ENCODE assay signal across 8 cellular contexts in genomic region chr4:173990126-173990878, GRCh38.
DNase-seq lines count a peak whose midpoint lies in the region; ATAC-seq and TF ChIP-seq lines count a peak whose summit lies in the region.

No MANE protein-coding gene starts in this region.

- H3K27ac ChIP-seq in RWPE1 = no peak overlapping the region
- H3K27ac ChIP-seq in spleen = peak overlapping the region in 2 of 8 donors; percentile 39 to 41

- H3K4me1 ChIP-seq in spleen = peaks cover 0 to 9% (median 0%) of the 10 kb centered on the region in 6 donors

- no peaks in the 10 kb centered on the region for H3K9me3 Mint-ChIP-seq in glutamatergic neuron (ENCODE audit: unreplicated experiment)

- intact Hi-C loops in spleen (cut with DNase I; ENCODE audit: low total_unique reads) = no loop called here

- no peak for ATAC-seq in HG02840 (IDR thresholded peaks at IDR 0.05; ENCODE audit: low FRiP score, unreplicated experiment)

- TF ChIP-seq CTCF in AG04449 (IDR thresholded peaks at IDR 0.05; ENCODE audit: insufficient read depth, low read length, missing control alignments) (peak; percentile 49), RWPE1 (conservative IDR thresholded peaks at IDR 0.05; ENCODE audit: low read depth) (peak; percentile 53), glutamatergic neuron (IDR thresholded peaks at IDR 0.05; ENCODE audit: partially characterized antibody, unreplicated experiment) (peak; percentile 51), spleen (IDR thresholded peaks at IDR 0.05 in 8 of 11, conservative IDR thresholded peaks at IDR 0.05 in 3 of 11) (peak in 6 of 11 experiments; percentile 33 to 53 (median 48))

- no peaks in the 10 kb centered on the region for H3K9me3 ChIP-seq in spleen

- H3K27me3 Mint-ChIP-seq in glutamatergic neuron (ENCODE audit: unreplicated experiment) = no peaks in the 10 kb centered on the region

- peak; percentile 9 for DNase-seq in AG04449 (ENCODE audit: low read depth, low spot score)
- DNase-seq in H4 (ENCODE audit: low spot score) = peak; percentile 43
- peak; percentile 8 for DNase-seq in RWPE1 (ENCODE audit: low spot score)
- no peak for DNase-seq in glutamatergic neuron
- DNase-seq in spleen = no peak
- DNase-seq in NCI-H226 = no peak
- no peak for DNase-seq in GM19240 (ENCODE audit: insufficient read length, low spot score)

- no peaks in the 10 kb centered on the region for H3K36me3 Mint-ChIP-seq in glutamatergic neuron (ENCODE audit: unreplicated experiment)

- peaks cover 0 to 7% (median 0%) of the 10 kb centered on the region in 7 donors for H3K27me3 ChIP-seq in spleen (replicated peaks in 1 of 7)

- H3K4me3 ChIP-seq in AG04449 (ENCODE audit: low read depth, low read length) (no peak overlapping the region), spleen (no peak overlapping the region)

- H3K36me3 ChIP-seq in spleen = no peaks in the 10 kb centered on the region

- H3K4me1 Mint-ChIP-seq in glutamatergic neuron (ENCODE audit: low read depth, unreplicated experiment) = no peaks in the 10 kb centered on the region

- CTCF ChIA-PET in AG04449 (lab: Yijun Ruan, JAX) = interaction anchor here (0.7 to 3.9 kb wide), 19 partner anchors 13 to 671 kb away, joined by 3 to 39 read pairs (median 6); partner anchors contain the start of gene HAND2
- CTCF ChIA-PET in RWPE1 (lab: Yijun Ruan, JAX) = interaction anchor here (0.6 to 0.9 kb wide), 10 partner anchors 9 to 1944 kb away, joined by 3 to 7 read pairs (median 3); no protein-coding TSS in a partner anchor

- no peak for TF ChIP-seq POLR2A in spleen (IDR thresholded peaks at IDR 0.05)

- peak overlapping the region; percentile 0 for H3K4me3 Mint-ChIP-seq in glutamatergic neuron (ENCODE audit: unreplicated experiment)

- POLR2A ChIA-PET in AG04449 (lab: Yijun Ruan, JAX) = no interaction called here
- POLR2A ChIA-PET in RWPE1 (lab: Yijun Ruan, JAX; ENCODE audit: low non-redundant PET) = no interaction called here

- WGBS in spleen, 5 donors = 40 to 49% (median 45%) methylated on average over 6 of the region's 6 CpGs

- no peak overlapping the region for H3K27ac Mint-ChIP-seq in glutamatergic neuron (ENCODE audit: unreplicated experiment)

Comparison
In these comparisons a context has a peak if more than half of its experiments do, and no peak if none do; other contexts are left out.
1. DNase-seq: peak in AG04449 (single experiment), H4 (single experiment) and RWPE1 (single experiment); none in glutamatergic neuron (single experiment), spleen (single experiment), NCI-H226 (single experiment) and GM19240 (single experiment).
2. Peak in every context shown above with its lines, with median percentiles within 50 percentile points of each other: CTCF ChIP-seq.